ENCODE assay signal across 20 cellular contexts in genomic region chr3:98709433-98709832, GRCh38. TPM values are rescaled to one million over a fixed set of nuclear protein-coding genes. Genes with fewer than 3 reads are reported as not detected.
"Had no signal": no experiment of that assay in that cellular context is flagged by ENCODE, and none has a peak within 500 bp of the region (broad histone marks: within the 10 kb centered on the region; RNA-seq: fewer than 3 reads in every experiment).

No MANE protein-coding gene starts in this region.

- H3K27ac Mint-ChIP-seq: activated CD4-positive, alpha-beta memory T cell treated with anti-CD3 and anti-CD28 coated beads for 36 hours; activated naive CD8-positive, alpha-beta T cell treated with anti-CD3 and anti-CD28 coated beads for 36 hours; effector memory CD8-positive, alpha-beta T cell; immature natural killer cell; T-helper 17 cell had no signal

- H3K36me3 Mint-ChIP-seq: activated CD4-positive, alpha-beta memory T cell treated with anti-CD3 and anti-CD28 coated beads for 36 hours; activated naive CD8-positive, alpha-beta T cell treated with anti-CD3 and anti-CD28 coated beads for 36 hours; immature natural killer cell had no signal

- H3K36me3 ChIP-seq: colonic mucosa, left lung, spleen had no signal

- H3K27ac ChIP-seq: colonic mucosa, dorsolateral prefrontal cortex, left lung, spleen had no signal

- H3K27me3 Mint-ChIP-seq: activated naive CD8-positive, alpha-beta T cell treated with anti-CD3 and anti-CD28 coated beads for 36 hours had no signal

- H3K4me3 Mint-ChIP-seq: activated CD4-positive, alpha-beta memory T cell treated with anti-CD3 and anti-CD28 coated beads for 36 hours; activated naive CD8-positive, alpha-beta T cell treated with anti-CD3 and anti-CD28 coated beads for 36 hours; central memory CD8-positive, alpha-beta T cell; effector memory CD8-positive, alpha-beta T cell; immature natural killer cell; T-helper 17 cell had no signal

- H3K9me3 Mint-ChIP-seq: activated CD4-positive, alpha-beta memory T cell treated with anti-CD3 and anti-CD28 coated beads for 36 hours; activated naive CD8-positive, alpha-beta T cell treated with anti-CD3 and anti-CD28 coated beads for 36 hours; central memory CD8-positive, alpha-beta T cell; effector memory CD8-positive, alpha-beta T cell had no signal

- DNase-seq: activated CD4-positive, alpha-beta memory T cell treated with anti-CD3 and anti-CD28 coated beads for 36 hours; activated CD4-positive, alpha-beta T cell treated with anti-CD3 and anti-CD28 coated beads for 48 hours; activated naive CD4-positive, alpha-beta T cell treated with Interleukin-2 at 50 U/mL for 16 hours; activated naive CD8-positive, alpha-beta T cell treated with anti-CD3 and anti-CD28 coated beads for 36 hours; activated T-cell treated with anti-CD3 and anti-CD28 coated beads, Interleukin-2, amount 50 U/mL, for 48 hours; colonic mucosa; dorsolateral prefrontal cortex; effector memory CD8-positive, alpha-beta T cell; foreskin melanocyte; immature natural killer cell; left lung; mammary epithelial cell; occipital lobe; posterior cingulate gyrus; spleen; stimulated activated CD4-positive, alpha-beta T cell treated with anti-CD3 and anti-CD28 coated beads, Interleukin-4, amount 100 ng/mL, for 1 hour; stimulated activated naive CD4-positive, alpha-beta T cell treated with Interleukin-2 at 50 U/mL for 16 hours; T-helper 17 cell had no signal

- H3K4me1 Mint-ChIP-seq: activated naive CD8-positive, alpha-beta T cell treated with anti-CD3 and anti-CD28 coated beads for 36 hours; central memory CD8-positive, alpha-beta T cell; immature natural killer cell; T-helper 17 cell had no signal

- H3K4me3 ChIP-seq: colonic mucosa, left lung, spleen had no signal

- ATAC-seq: effector memory CD8-positive, alpha-beta T cell; esophagus mucosa; left lung; T-helper 17 cell had no signal

- H3K9me3 ChIP-seq: colonic mucosa, left lung, spleen had no signal

- H3K4me1 ChIP-seq: colonic mucosa, left lung, spleen had no signal

RNA-seq across cellular contexts. Expression of gene ST3GAL6, which starts 53.7 kb away (rescaled TPM):
- total RNA-seq: activated CD4-positive, alpha-beta memory T cell treated with anti-CD3 and anti-CD28 coated beads for 36 hours had no signal
